Comparison of ENCODE assay signal across 33 cellular contexts in genomic region chr1:229975047-229975446, GRCh38.
DNase-seq lines count a peak whose midpoint lies in the region; ATAC-seq, FAIRE-seq and TF ChIP-seq lines count a peak whose summit lies in the region.
"Had no signal": no experiment of that assay in that cellular context is flagged by ENCODE, and none has a peak within 500 bp of the region (broad histone marks: within the 10 kb centered on the region; RNA-seq: fewer than 3 reads in every experiment).

No MANE protein-coding gene starts in this region.

- POLR2A ChIA-PET in HEK293 (lab: Yijun Ruan, JAX), result no interaction called here
- POLR2A ChIA-PET in K562 (lab: Yijun Ruan, JAX), result interaction anchor here (0.8 kb wide), 1 partner anchor 132 kb away, joined by 3 read pairs; no protein-coding TSS in a partner anchor

- 1% methylated on average over 4 of the region's 4 CpGs for WGBS in K562 (ENCODE audit: insufficient coverage, low coverage, missing lambda C conversion rate)
- 95% methylated on average over 4 of the region's 4 CpGs for WGBS in esophagus muscularis mucosa

- H3K4me2 ChIP-seq in K562 (ENCODE audit: insufficient read depth, low read length), result no peak overlapping the region
- H3K4me2 ChIP-seq: A549; BLaER1; BLaER1 treated with 17β-estradiol and CSF1 and Interleukin-3, amounts not matched to agents 10 nM and 100 nM had no signal

- TF ChIP-seq RAD21 in K562 (CRISPR knock-in tag; conservative IDR thresholded peaks at IDR 0.05 in 1 of 2, IDR thresholded peaks at IDR 0.05 in 1 of 2), result no peak

- no peaks in the 10 kb centered on the region for H3K9me1 ChIP-seq in K562 (ENCODE audit: control insufficient read depth, insufficient read depth, low read length)

- no peak overlapping the region for H2AFZ ChIP-seq in K562 (ENCODE audit: low read depth, low read length)

- DNase-seq in K562 (ENCODE audit: extremely low read depth in 1 of 4, low spot score in 3 of 4) (no peak), esophagus muscularis mucosa (ENCODE audit: extremely low spot score) (peak; percentile 70), ascending aorta (ENCODE audit: low spot score in 2 of 2) (no peak), COLO668 (lab: John Stamatoyannopoulos, UW; ENCODE audit: unreplicated experiment) (no peak)
- DNase-seq: 8988T; ACHN; AML-193; BE2C; C1 segment of cervical spinal cord; Caco-2; Calu3; CD4-positive, alpha-beta memory T cell; CD4-positive, alpha-beta T cell; CD4-positive, CD25-positive, alpha-beta regulatory T cell; CD8-positive, alpha-beta memory T cell; CD8-positive, alpha-beta T cell; COR-L47; DMS 273 treated with DMSO at 0.1 percent for 48 hours; DMS153; DMS53; DMS79; DMS79 treated with DMSO at 0.1 percent for 48 hours; DND-41; EL had no signal

- H3K9ac ChIP-seq in K562 (ENCODE audit: insufficient read depth in 1 of 2, low read depth in 2 of 2, low read length in 2 of 2), result no peak overlapping the region
- H3K9ac ChIP-seq: BLaER1; BLaER1 treated with 17β-estradiol and CSF1 and Interleukin-3, amounts not matched to agents 10 nM and 100 nM had no signal

- in situ Hi-C loops in K562 (cut with MboI), result no loop called here

- TF ChIP-seq EP300 in K562 (IDR thresholded peaks at IDR 0.05; ENCODE audit: low read length) (no peak), esophagus muscularis mucosa (IDR thresholded peaks at IDR 0.05) (no peak)

- TF ChIP-seq POLR2A in K562 (conservative IDR thresholded peaks at IDR 0.05) (no peak), esophagus muscularis mucosa (IDR thresholded peaks at IDR 0.05; ENCODE audit: low read depth) (no peak)

- peaks cover 5 to 11% of the 10 kb centered on the region in 2 experiments; a peak in 3 of 5 replicates for H3K27me3 ChIP-seq in K562 (ENCODE audit: control insufficient read depth in 2 of 2, insufficient read depth in 2 of 2, low read length in 2 of 2)
- H3K27me3 ChIP-seq in esophagus muscularis mucosa, result no peaks in the 10 kb centered on the region
- H3K27me3 ChIP-seq in ascending aorta, result no peaks in the 10 kb centered on the region
- H3K27me3 ChIP-seq: BE2C; BLaER1; BLaER1 treated with 17β-estradiol and CSF1 and Interleukin-3, amounts not matched to agents 10 nM and 100 nM had no signal

- H3K79me2 ChIP-seq in K562 (ENCODE audit: control insufficient read depth, insufficient read depth, low read length), result no peaks in the 10 kb centered on the region

- CTCF ChIA-PET in HEK293 (lab: Yijun Ruan, JAX), result interaction anchor here (0.7 to 2.0 kb wide), 3 partner anchors 9 to 120 kb away, joined by 3 to 5 read pairs (median 4); no protein-coding TSS in a partner anchor
- CTCF ChIA-PET in K562 (lab: Yijun Ruan, JAX; ENCODE audit: low intra/inter-chr PET ratio), result no interaction called here

- TF ChIP-seq CTCF in HEK293 (tag by site-specific recombination; IDR thresholded peaks at IDR 0.05) (no peak), K562 (IDR thresholded peaks at IDR 0.05 in 2 of 3, conservative IDR thresholded peaks at IDR 0.05 in 1 of 3; ENCODE audit: insufficient read depth in 2 of 3, low read depth in 1 of 3, low read length in 3 of 3) (no peak), esophagus muscularis mucosa (IDR thresholded peaks at IDR 0.05) (no peak), ascending aorta (IDR thresholded peaks at IDR 0.05) (no peak)

- no TSS peak for BruUV-seq in K562 (replicated peaks; lab: Mats Ljungman, UMichigan)

- no peak for FAIRE-seq in K562 (lab: Jason Lieb, UNC)
- FAIRE-seq: A204.1, A549, D721Med had no signal

- no peak for ATAC-seq in K562
- ATAC-seq in GM18907 (IDR thresholded peaks at IDR 0.05; ENCODE audit: unreplicated experiment), result no peak
- ATAC-seq: A549; CD8-positive, alpha-beta T cell had no signal

- H3K4me3 ChIP-seq in HEK293 (ENCODE audit: low read depth, low read length) (no peak overlapping the region), K562 (no peak overlapping the region), esophagus muscularis mucosa (no peak overlapping the region), ascending aorta (no peak overlapping the region)
- H3K4me3 ChIP-seq: A549; BLaER1; BLaER1 treated with 17β-estradiol and CSF1 and Interleukin-3, amounts not matched to agents 10 nM and 100 nM had no signal

- intact Hi-C loops in K562 (cut with micrococcal nuclease), result no loop called here
- intact Hi-C loops in esophagus muscularis mucosa (cut with DNase I), result no loop called here
- intact Hi-C loops in ascending aorta (cut with DNase I), result no loop called here

- no peaks in the 10 kb centered on the region for H3K9me3 ChIP-seq in HEK293 (ENCODE audit: control insufficient read depth, insufficient read depth, low read depth, low read length)
- no peaks in the 10 kb centered on the region for H3K9me3 ChIP-seq in K562 (replicated peaks; ENCODE audit: control insufficient read depth, insufficient read depth, low read depth, low read length)
- peaks cover 0 to 28% (median 17%) of the 10 kb centered on the region in 4 donors for H3K9me3 ChIP-seq in esophagus muscularis mucosa
- peaks cover 7 to 18% of the 10 kb centered on the region in 2 donors for H3K9me3 ChIP-seq in ascending aorta
- H3K9me3 ChIP-seq: BE2C, Caco-2 had no signal

- H3K4me1 ChIP-seq in HEK293 (ENCODE audit: control insufficient read depth, insufficient read depth, low read length) (no peaks in the 10 kb centered on the region), K562 (replicated peaks in 1 of 2; ENCODE audit: control insufficient read depth in 2 of 2, insufficient read depth in 2 of 2, low read length in 2 of 2) (peaks cover 3% of the 10 kb centered on the region in 2 experiments; a peak in 2 of 5 replicates), esophagus muscularis mucosa (no peaks in the 10 kb centered on the region), ascending aorta (no peaks in the 10 kb centered on the region)
- H3K4me1 ChIP-seq: BE2C; BLaER1; BLaER1 treated with 17β-estradiol and CSF1 and Interleukin-3, amounts not matched to agents 10 nM and 100 nM; Caco-2 had no signal

- no peak overlapping the region for H3K27ac ChIP-seq in HEK293 (ENCODE audit: extremely low read depth, low read depth, low read length)
- H3K27ac ChIP-seq in K562 (ENCODE audit: extremely low read depth, low read depth, low read length), result no peak overlapping the region
- H3K27ac ChIP-seq in esophagus muscularis mucosa (replicated peaks in 1 of 4), result no peak overlapping the region
- no peak overlapping the region for H3K27ac ChIP-seq in ascending aorta
- H3K27ac ChIP-seq: 22Rv1; A549; BLaER1; BLaER1 treated with 17β-estradiol and CSF1 and Interleukin-3, amounts not matched to agents 10 nM and 100 nM; C4-2B had no signal

- no peaks in the 10 kb centered on the region for H3K36me3 ChIP-seq in HEK293 (ENCODE audit: control insufficient read depth in 2 of 2, insufficient read depth in 1 of 2, low read length in 2 of 2)
- no peaks in the 10 kb centered on the region for H3K36me3 ChIP-seq in K562 (ENCODE audit: control insufficient read depth, insufficient read depth, low read length)
- no peaks in the 10 kb centered on the region for H3K36me3 ChIP-seq in esophagus muscularis mucosa
- no peaks in the 10 kb centered on the region for H3K36me3 ChIP-seq in ascending aorta
- H3K36me3 ChIP-seq: BE2C; BLaER1; BLaER1 treated with 17β-estradiol and CSF1 and Interleukin-3, amounts not matched to agents 10 nM and 100 nM had no signal

- H4K20me1 ChIP-seq in K562 (replicated peaks; ENCODE audit: control insufficient read depth, insufficient read depth, low read length), result no peaks in the 10 kb centered on the region
- H4K20me1 ChIP-seq: BLaER1; BLaER1 treated with 17β-estradiol and CSF1 and Interleukin-3, amounts not matched to agents 10 nM and 100 nM had no signal

TF ChIP-seq in HEK293, 187 proteins besides CTCF, POLR2A, EP300 and RAD21:
- TF ChIP-seq ZNF623 (tag by site-specific recombination; IDR thresholded peaks at IDR 0.05) (peak; percentile 72), ELK4 (IDR thresholded peaks at IDR 0.05; ENCODE audit: borderline replicate concordance, low read depth, low read length) (no peak)
TF ChIP-seq in HEK293: peak in this region for 1.

TF ChIP-seq in K562, 482 proteins besides CTCF, POLR2A, EP300 and RAD21:
- no peak for TF ChIP-seq SRSF3 (IDR thresholded peaks at IDR 0.05; ENCODE audit: insufficient read depth, low read length)
- TF ChIP-seq ADNP (tag; IDR thresholded peaks at IDR 0.05), result no peak
- TF ChIP-seq, protein P1, sequence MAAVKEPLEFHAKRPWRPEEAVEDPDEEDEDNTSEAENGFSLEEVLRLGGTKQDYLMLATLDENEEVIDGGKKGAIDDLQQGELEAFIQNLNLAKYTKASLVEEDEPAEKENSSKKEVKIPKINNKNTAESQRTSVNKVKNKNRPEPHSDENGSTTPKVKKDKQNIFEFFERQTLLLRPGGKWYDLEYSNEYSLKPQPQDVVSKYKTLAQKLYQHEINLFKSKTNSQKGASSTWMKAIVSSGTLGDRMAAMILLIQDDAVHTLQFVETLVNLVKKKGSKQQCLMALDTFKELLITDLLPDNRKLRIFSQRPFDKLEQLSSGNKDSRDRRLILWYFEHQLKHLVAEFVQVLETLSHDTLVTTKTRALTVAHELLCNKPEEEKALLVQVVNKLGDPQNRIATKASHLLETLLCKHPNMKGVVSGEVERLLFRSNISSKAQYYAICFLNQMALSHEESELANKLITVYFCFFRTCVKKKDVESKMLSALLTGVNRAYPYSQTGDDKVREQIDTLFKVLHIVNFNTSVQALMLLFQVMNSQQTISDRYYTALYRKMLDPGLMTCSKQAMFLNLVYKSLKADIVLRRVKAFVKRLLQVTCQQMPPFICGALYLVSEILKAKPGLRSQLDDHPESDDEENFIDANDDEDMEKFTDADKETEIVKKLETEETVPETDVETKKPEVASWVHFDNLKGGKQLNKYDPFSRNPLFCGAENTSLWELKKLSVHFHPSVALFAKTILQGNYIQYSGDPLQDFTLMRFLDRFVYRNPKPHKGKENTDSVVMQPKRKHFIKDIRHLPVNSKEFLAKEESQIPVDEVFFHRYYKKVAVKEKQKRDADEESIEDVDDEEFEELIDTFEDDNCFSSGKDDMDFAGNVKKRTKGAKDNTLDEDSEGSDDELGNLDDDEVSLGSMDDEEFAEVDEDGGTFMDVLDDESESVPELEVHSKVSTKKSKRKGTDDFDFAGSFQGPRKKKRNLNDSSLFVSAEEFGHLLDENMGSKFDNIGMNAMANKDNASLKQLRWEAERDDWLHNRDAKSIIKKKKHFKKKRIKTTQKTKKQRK (IDR thresholded peaks at IDR 0.05; ENCODE audit: borderline replicate concordance, low read depth, low read length), result no peak
- no peak for TF ChIP-seq ILK (tag; IDR thresholded peaks at IDR 0.05; ENCODE audit: borderline replicate concordance, low read depth)
- no peak for TF ChIP-seq RB1 (IDR thresholded peaks at IDR 0.05; ENCODE audit: low read depth)
- TF ChIP-seq SMAD4 (CRISPR knock-in tag; conservative IDR thresholded peaks at IDR 0.05), result no peak
- peak; percentile 57 for TF ChIP-seq RBM25 (IDR thresholded peaks at IDR 0.05; ENCODE audit: low read depth, low read length, severe bottlenecking)
- no peak for TF ChIP-seq CXXC5 (CRISPR knock-in tag; IDR thresholded peaks at IDR 0.05)
